ENCODE assay signal across 11 cellular contexts in the genomic region with DNA sequence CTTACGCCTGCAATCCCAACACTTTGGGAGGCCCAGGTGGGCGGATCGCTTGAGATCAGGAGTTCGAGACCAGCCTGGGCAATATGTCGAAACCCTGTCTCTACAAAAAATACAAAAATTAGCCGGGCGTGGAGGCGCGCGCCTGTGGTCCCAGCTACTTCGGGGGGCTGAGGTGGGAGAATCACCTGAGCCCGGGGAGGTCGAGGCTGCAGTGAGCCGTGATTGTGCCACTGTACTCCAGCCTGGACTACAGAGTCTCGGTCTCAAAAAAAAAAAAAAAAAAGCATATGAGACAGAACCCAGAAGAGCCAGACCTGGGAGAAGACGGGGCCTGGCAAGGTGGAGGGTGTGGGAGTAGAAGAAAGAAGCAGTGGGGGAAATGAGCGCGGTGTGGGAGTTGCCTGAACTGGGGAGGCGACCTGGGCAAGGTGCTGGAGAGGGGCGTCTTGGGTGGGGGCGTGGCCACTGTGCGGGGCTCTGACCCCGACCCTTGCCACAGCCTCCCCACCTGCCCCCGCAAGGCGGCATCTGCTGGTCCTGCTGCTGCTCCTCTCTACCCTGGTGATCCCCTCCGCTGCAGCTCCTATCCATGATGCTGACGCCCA. TPM values are rescaled to one million over a fixed set of nuclear protein-coding genes. Genes with fewer than 3 reads are reported as not detected.
DNase-seq lines count a peak whose midpoint lies in the region; ATAC-seq, FAIRE-seq and TF ChIP-seq lines count a peak whose summit lies in the region.
"Had no signal": no experiment of that assay in that cellular context is flagged by ENCODE, and none has a peak within 500 bp of the region (broad histone marks: within the 10 kb centered on the region; RNA-seq: fewer than 3 reads in every experiment).

No MANE protein-coding gene starts in this region.

- peaks cover 6 to 9% of the 10 kb centered on the region in 2 experiments; a peak in 4 of 5 replicates for H3K9me3 Mint-ChIP-seq in H9
- peaks cover 6% of the 10 kb centered on the region for H3K9me3 Mint-ChIP-seq in astrocyte (ENCODE audit: unreplicated experiment)

- no peak overlapping the region for H3K27ac ChIP-seq in H9 (ENCODE audit: insufficient read length, low read depth, low read length)
- H3K27ac ChIP-seq in astrocyte (ENCODE audit: low read depth, low read length), result no peak overlapping the region
- no peak overlapping the region for H3K27ac ChIP-seq in skeletal muscle tissue (ENCODE audit: low read depth, low read length)

- no peak overlapping the region for H3K18ac ChIP-seq in H9 (ENCODE audit: insufficient read length, low read depth, low read length)

- H3K27me3 ChIP-seq in H9 (ENCODE audit: insufficient read depth, low read length) (no peaks in the 10 kb centered on the region), astrocyte (ENCODE audit: insufficient read depth, low read length) (no peaks in the 10 kb centered on the region), kidney epithelial cell (ENCODE audit: control insufficient read depth, insufficient read depth, low read length) (no peaks in the 10 kb centered on the region), skeletal muscle tissue (ENCODE audit: control insufficient read depth in 3 of 3, insufficient read depth in 3 of 3, low read length in 3 of 3) (peaks cover 0 to 35% (median 18%) of the 10 kb centered on the region in 3 donors)

- peaks cover 8% of the 10 kb centered on the region for H3K23me2 ChIP-seq in H9 (ENCODE audit: insufficient read length, low read depth, low read length, poor library complexity, severe bottlenecking)

- H3K56ac ChIP-seq in H9 (ENCODE audit: insufficient read length, low read depth, low read length), result no peak overlapping the region

- H3K4me3 Mint-ChIP-seq in H9, result no peak overlapping the region; a peak in 1 of 5 replicates
- H3K4me3 Mint-ChIP-seq in astrocyte (ENCODE audit: unreplicated experiment), result no peak overlapping the region
- H3K4me3 Mint-ChIP-seq: dendritic cell treated with granulocyte-macrophage colony-stimulating factor and Interleukin-4, amounts not matched to agents 40 ng/mL and 50 ng/mL, for 4 days had no signal

- no peak overlapping the region for H3K4ac ChIP-seq in H9 (ENCODE audit: low read depth, low read length)

- H2AFZ ChIP-seq in H9 (ENCODE audit: low read length) (no peak overlapping the region), astrocyte (ENCODE audit: low read depth, low read length) (peak overlapping the region; percentile 71)

- H4K8ac ChIP-seq in H9 (replicated peaks; ENCODE audit: insufficient read length, low read depth, low read length), result no peak overlapping the region

- H2BK20ac ChIP-seq in H9 (ENCODE audit: low read depth, low read length, poor library complexity, severe bottlenecking), result no peak overlapping the region

- ATAC-seq in HG02981 (IDR thresholded peaks at IDR 0.05; ENCODE audit: unreplicated experiment) (no peak), GM21423 (IDR thresholded peaks at IDR 0.05; ENCODE audit: unreplicated experiment) (no peak), GM18520 (IDR thresholded peaks at IDR 0.05; ENCODE audit: unreplicated experiment) (no peak)

- no peak overlapping the region for H2BK5ac ChIP-seq in H9 (ENCODE audit: insufficient read length, low read length)

- H3K27me3 Mint-ChIP-seq in H9 (ENCODE audit: low read depth), result peaks cover 3% of the 10 kb centered on the region
- peaks cover 2% of the 10 kb centered on the region for H3K27me3 Mint-ChIP-seq in astrocyte (ENCODE audit: low read depth, unreplicated experiment)

- no peak overlapping the region for H2BK15ac ChIP-seq in H9 (ENCODE audit: low read depth, low read length)

- no peaks in the 10 kb centered on the region for H4K20me1 ChIP-seq in H9 (ENCODE audit: control insufficient read depth, insufficient read depth, insufficient read length)
- peaks cover 4% of the 10 kb centered on the region for H4K20me1 ChIP-seq in astrocyte (ENCODE audit: insufficient read depth, low read length)

- H3K4me2 ChIP-seq in H9 (ENCODE audit: insufficient read depth, insufficient read length, low read length) (peak overlapping the region; percentile 37), astrocyte (ENCODE audit: low read length) (peak overlapping the region; percentile 93)

- H3K36me3 ChIP-seq in astrocyte (ENCODE audit: insufficient read depth, low read length) (peaks cover 3% of the 10 kb centered on the region), kidney epithelial cell (ENCODE audit: control insufficient read depth, insufficient read depth, low read length) (no peaks in the 10 kb centered on the region), skeletal muscle tissue (ENCODE audit: control insufficient read depth in 3 of 3, insufficient read depth in 3 of 3, low read length in 3 of 3) (peaks cover 0 to 2% (median 1%) of the 10 kb centered on the region in 3 donors)

- WGBS in H9 (ENCODE audit: extremely low coverage, insufficient read length, low lambda C conversion rate), result no CpG with 5 or more reads among the region's 27 CpGs

- no peak overlapping the region for H3K9ac ChIP-seq in H9 (ENCODE audit: extremely low read depth, insufficient read length, low read length)
- H3K9ac ChIP-seq in astrocyte (ENCODE audit: low read length), result peak overlapping the region; percentile 15
- H3K9ac ChIP-seq in skeletal muscle tissue (ENCODE audit: low read depth in 1 of 3, low read length in 3 of 3), result no peak overlapping the region

- H2AK5ac ChIP-seq in H9 (ENCODE audit: insufficient read length, low read length), result no peak overlapping the region

- no peak overlapping the region for H2BK12ac ChIP-seq in H9 (ENCODE audit: insufficient read length, low read depth, low read length)

- H3K14ac ChIP-seq in H9 (ENCODE audit: insufficient read depth, low read length), result no peak overlapping the region

- DNase-seq in H9, result peak; percentile 41
- DNase-seq in astrocyte (ENCODE audit: low read depth), result no peak
- no peak for DNase-seq in kidney epithelial cell (ENCODE audit: low read depth)
- DNase-seq in anterior cingulate cortex (lab: John Stamatoyannopoulos, UW), result no peak

- H3K79me2 ChIP-seq in H9 (ENCODE audit: insufficient read depth, low read length) (peaks cover 6% of the 10 kb centered on the region; the same call in 1 of the 2 replicates), astrocyte (ENCODE audit: insufficient read depth, low read length) (peaks cover 33% of the 10 kb centered on the region)

- no peak overlapping the region for H4K91ac ChIP-seq in H9 (ENCODE audit: insufficient read length, low read depth, low read length)

- no peaks in the 10 kb centered on the region for H3K9me3 ChIP-seq in H9 (ENCODE audit: control insufficient read depth, low read depth, low read length)
- H3K9me3 ChIP-seq in astrocyte (ENCODE audit: insufficient read depth, low read depth, low read length), result peaks cover 5% of the 10 kb centered on the region
- no peaks in the 10 kb centered on the region for H3K9me3 ChIP-seq in skeletal muscle tissue (ENCODE audit: control insufficient read depth in 3 of 3, low read length in 3 of 3)

- H3K4me1 ChIP-seq in H9 (ENCODE audit: insufficient read depth, low read length), result no peaks in the 10 kb centered on the region; the same call in 1 of the 2 replicates
- peaks cover 14% of the 10 kb centered on the region for H3K4me1 ChIP-seq in astrocyte (ENCODE audit: insufficient read depth, low read length)
- peaks cover 9 to 18% (median 12%) of the 10 kb centered on the region in 3 donors for H3K4me1 ChIP-seq in skeletal muscle tissue (ENCODE audit: control insufficient read depth in 3 of 3, insufficient read depth in 3 of 3, low read length in 3 of 3)

- H3K4me3 ChIP-seq in astrocyte (ENCODE audit: insufficient read depth, low read depth, low read length), result peak overlapping the region; percentile 47
- peak overlapping the region; percentile 4 for H3K4me3 ChIP-seq in kidney epithelial cell (ENCODE audit: low read depth, low read length)
- peak overlapping the region; percentile 39 to 78 (median 49) for H3K4me3 ChIP-seq in skeletal muscle tissue (ENCODE audit: low read length in 3 of 3)

- FAIRE-seq in astrocyte (lab: Jason Lieb, UNC), result no peak

- H3K4me1 Mint-ChIP-seq in H9 (peaks cover 4 to 17% of the 10 kb centered on the region in 2 experiments), astrocyte (ENCODE audit: low read depth, unreplicated experiment) (peaks cover 3% of the 10 kb centered on the region)

- no peak overlapping the region for H3K23ac ChIP-seq in H9 (ENCODE audit: insufficient read length, low read depth, low read length)

- no peak overlapping the region for H4K5ac ChIP-seq in H9 (ENCODE audit: insufficient read length, low read depth, low read length)

- no peak overlapping the region for H3T11ph ChIP-seq in H9 (ENCODE audit: low read length)

- H3K36me3 Mint-ChIP-seq in H9 (ENCODE audit: insufficient read depth in 1 of 3, low read depth in 3 of 3) (peaks cover 9 to 15% (median 14%) of the 10 kb centered on the region in 3 experiments), astrocyte (ENCODE audit: low read depth, unreplicated experiment) (peaks cover 4% of the 10 kb centered on the region)
- H3K36me3 Mint-ChIP-seq: T-cell had no signal

- H3K79me1 ChIP-seq in H9 (ENCODE audit: insufficient read depth, low read depth, low read length, poor library complexity, severe bottlenecking), result peaks cover 6% of the 10 kb centered on the region

- no peak for TF ChIP-seq CTCF in H9 (conservative IDR thresholded peaks at IDR 0.05)
- no peak for TF ChIP-seq CTCF in astrocyte (IDR thresholded peaks at IDR 0.05; ENCODE audit: insufficient read depth, low read depth, low read length)
- TF ChIP-seq CTCF in kidney epithelial cell (IDR thresholded peaks at IDR 0.05; ENCODE audit: insufficient read depth, low read length, poor library complexity, severe bottlenecking), result no peak

- H3K27ac Mint-ChIP-seq in H9 (peak overlapping the region in 2 of 3 experiments; percentile 11 to 56; a peak in 1 of 7 replicates), astrocyte (ENCODE audit: unreplicated experiment) (no peak overlapping the region)
- H3K27ac Mint-ChIP-seq: dendritic cell treated with granulocyte-macrophage colony-stimulating factor and Interleukin-4, amounts not matched to agents 40 ng/mL and 50 ng/mL, for 4 days; T-cell had no signal

- no peak overlapping the region for H2BK120ac ChIP-seq in H9 (ENCODE audit: low read depth, low read length, poor library complexity, severe bottlenecking)

RNA-seq across cellular contexts. Expression of gene DKKL1, which starts 0.5 kb away (rescaled TPM):
- total RNA-seq in H9 (2021) (2.3 and 3.5 TPM in 2 replicates), astrocyte (0.89 and 1.1 TPM in 2 replicates), kidney epithelial cell (0.58 TPM in 1 of 2 replicates, not detected in the other), skeletal muscle tissue (0.52 TPM)
- total RNA-seq: left lobe of liver, T-cell had no signal

RNA-seq across cellular contexts. Expression of gene TEAD2, which starts 2.0 kb away (rescaled TPM):
- total RNA-seq in H9 (2021) (118 and 126 TPM in 2 replicates), astrocyte (46.5 and 58.2 TPM in 2 replicates), kidney epithelial cell (49.7 and 52.6 TPM in 2 replicates), skeletal muscle tissue (31.3 TPM)

RNA-seq across cellular contexts. Expression of gene KASH5, which starts 23.9 kb away (rescaled TPM):
- total RNA-seq in H9 (2021) (0.39 TPM in 1 of 2 replicates, not detected in the other), astrocyte (not detected in 2 replicates), kidney epithelial cell (0.07 TPM in 1 of 2 replicates, not detected in the other), skeletal muscle tissue (not detected)
- total RNA-seq: left lobe of liver had no signal

RNA-seq across cellular contexts. Expression of gene CD37, which starts 29.0 kb away (rescaled TPM):
- total RNA-seq in H9 (2021) (not detected in 2 replicates), astrocyte (0.20 TPM in 1 of 2 replicates, not detected in the other), kidney epithelial cell (0.07 TPM in 1 of 2 replicates, not detected in the other), skeletal muscle tissue (7.8 TPM)

RNA-seq across cellular contexts. Expression of gene SLC6A16, which starts 39.2 kb away (rescaled TPM):
- total RNA-seq in H9 (2021), result 2.9 and 3.2 TPM in 2 replicates
- total RNA-seq in astrocyte, result 2.8 and 4.6 TPM in 2 replicates
- 0.17 and 0.75 TPM in 2 replicates for total RNA-seq in kidney epithelial cell
- not detected for total RNA-seq in skeletal muscle tissue
